ENCODE assay signal across 15 cellular contexts in the genomic region with DNA sequence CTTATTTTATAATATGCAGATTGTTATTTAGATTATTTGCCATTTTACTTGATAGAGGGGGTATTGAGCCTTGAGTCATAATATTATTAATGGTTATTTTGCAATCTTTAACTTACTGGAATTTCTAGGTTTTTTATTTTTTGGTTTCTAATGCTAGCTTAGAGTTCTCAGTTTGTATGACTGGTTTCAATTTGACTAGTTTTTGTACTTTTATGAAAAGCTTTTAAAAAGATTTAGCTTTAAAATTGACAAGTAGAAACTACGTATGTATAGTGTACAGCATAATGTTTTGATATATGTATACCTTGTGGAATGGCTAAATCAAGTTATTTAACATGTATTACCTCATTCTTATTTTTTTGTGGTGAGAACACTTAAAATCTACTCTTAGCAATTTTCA. TPM values are rescaled to one million over a fixed set of nuclear protein-coding genes. Genes with fewer than 3 reads are reported as not detected.
DNase-seq lines count a peak whose midpoint lies in the region; ATAC-seq lines count a peak whose summit lies in the region.
"Had no signal": no experiment of that assay in that cellular context is flagged by ENCODE, and none has a peak within 500 bp of the region (broad histone marks: within the 10 kb centered on the region; RNA-seq: fewer than 3 reads in every experiment).

No MANE protein-coding gene starts in this region.

- H3K9me3 Mint-ChIP-seq in memory B cell = no peaks in the 10 kb centered on the region
- no peaks in the 10 kb centered on the region for H3K9me3 Mint-ChIP-seq in activated CD4-positive, alpha-beta T cell treated with anti-CD3 and anti-CD28 coated beads, Interleukin-2, amount 10 ng/mL, durations not matched to agents 24 days and 14 days
- H3K9me3 Mint-ChIP-seq: immature natural killer cell had no signal

- ATAC-seq in GM18873 (IDR thresholded peaks at IDR 0.05; ENCODE audit: low FRiP score, unreplicated experiment) = peak; percentile 56
- peak; percentile 55 for ATAC-seq in GM21529 (IDR thresholded peaks at IDR 0.05; ENCODE audit: unreplicated experiment)
- peak; percentile 54 for ATAC-seq in HG03135 (IDR thresholded peaks at IDR 0.05; ENCODE audit: unreplicated experiment)
- no peak for ATAC-seq in memory B cell (ENCODE audit: low read depth)
- ATAC-seq: K562 had no signal

- peaks cover 22% of the 10 kb centered on the region for H3K36me3 Mint-ChIP-seq in memory B cell
- H3K36me3 Mint-ChIP-seq in activated CD4-positive, alpha-beta T cell treated with anti-CD3 and anti-CD28 coated beads, Interleukin-2, amount 10 ng/mL, durations not matched to agents 24 days and 14 days (ENCODE audit: low read depth) = peaks cover 32% of the 10 kb centered on the region

- peaks cover 7% of the 10 kb centered on the region for H3K4me1 Mint-ChIP-seq in memory B cell
- H3K4me1 Mint-ChIP-seq in activated CD4-positive, alpha-beta T cell treated with anti-CD3 and anti-CD28 coated beads, Interleukin-2, amount 10 ng/mL, durations not matched to agents 24 days and 14 days = no peaks in the 10 kb centered on the region

- H3K4me3 Mint-ChIP-seq in memory B cell = no peak overlapping the region
- no peak overlapping the region for H3K4me3 Mint-ChIP-seq in activated CD4-positive, alpha-beta T cell treated with anti-CD3 and anti-CD28 coated beads, Interleukin-2, amount 10 ng/mL, durations not matched to agents 24 days and 14 days
- H3K4me3 Mint-ChIP-seq: immature natural killer cell had no signal

- no peaks in the 10 kb centered on the region for H3K27me3 Mint-ChIP-seq in memory B cell
- H3K27me3 Mint-ChIP-seq in activated CD4-positive, alpha-beta T cell treated with anti-CD3 and anti-CD28 coated beads, Interleukin-2, amount 10 ng/mL, durations not matched to agents 24 days and 14 days = no peaks in the 10 kb centered on the region

- DNase-seq in memory B cell (ENCODE audit: low spot score in 2 of 2) (no peak), NCI-H187 treated with DMSO at 0.1 percent for 48 hours (lab: John Stamatoyannopoulos, UW) (no peak), A172 (ENCODE audit: low spot score) (no peak)
- DNase-seq in activated CD4-positive, alpha-beta T cell treated with anti-CD3 and anti-CD28 coated beads, Interleukin-2, amount 10 ng/mL, durations not matched to agents 24 days and 14 days = no peak
- DNase-seq: activated CD4-positive, CD25-positive, alpha-beta regulatory T cell; immature natural killer cell; mesenchymal stem cell; NCI-H1436; NCI-H446 treated with DMSO at 0.1 percent for 48 hours; occipital lobe; SK-N-SH had no signal

- intact Hi-C loops in activated CD4-positive, alpha-beta T cell treated with anti-CD3 and anti-CD28 coated beads, Interleukin-2, amount 10 ng/mL, durations not matched to agents 24 days and 14 days (cut with micrococcal nuclease) = no loop called here

- peak overlapping the region; percentile 17 for H3K27ac Mint-ChIP-seq in memory B cell
- H3K27ac Mint-ChIP-seq in activated CD4-positive, alpha-beta T cell treated with anti-CD3 and anti-CD28 coated beads, Interleukin-2, amount 10 ng/mL, durations not matched to agents 24 days and 14 days = no peak overlapping the region
- H3K27ac Mint-ChIP-seq: immature natural killer cell had no signal

RNA-seq across cellular contexts. Expression of a gene that starts 41.5 kb away (rescaled TPM):
- total RNA-seq in activated CD4-positive, alpha-beta T cell treated with anti-CD3 and anti-CD28 coated beads, Interleukin-2, amount 10 ng/mL, durations not matched to agents 24 days and 14 days = 35.0 and 43.6 TPM in 2 replicates
- 30.3 and 46.0 TPM in 2 replicates for total RNA-seq in A172 (2014; rRNA removed; shearing (Covaris generic))
